ENCODE assay signal across 8 cellular contexts in genomic region chr6:139839506-139840156, GRCh38.
DNase-seq lines count a peak whose midpoint lies in the region; ATAC-seq, FAIRE-seq and TF ChIP-seq lines count a peak whose summit lies in the region.
"Had no signal": no experiment of that assay in that cellular context is flagged by ENCODE, and none has a peak within 500 bp of the region (broad histone marks: within the 10 kb centered on the region; RNA-seq: fewer than 3 reads in every experiment).

No MANE protein-coding gene starts in this region.

- no peak for TF ChIP-seq RAD21 in HepG2 (CRISPR knock-in tag; IDR thresholded peaks at IDR 0.05)

- H4K20me1 ChIP-seq in HepG2 (ENCODE audit: insufficient read depth, low read length), result no peaks in the 10 kb centered on the region

- CTCF ChIA-PET in HepG2 (lab: Yijun Ruan, JAX; ENCODE audit: low intra/inter-chr PET ratio, low total read pairs), result no interaction called here
- CTCF ChIA-PET in CD4-positive, alpha-beta memory T cell (lab: Charles Lee; ENCODE audit: partially characterized antibody), result no interaction called here

- H3K36me3 ChIP-seq in ascending aorta, result no peaks in the 10 kb centered on the region
- no peaks in the 10 kb centered on the region for H3K36me3 ChIP-seq in HepG2 (replicated peaks in 1 of 2; ENCODE audit: control insufficient read depth in 1 of 2, insufficient read depth in 2 of 2, low read length in 2 of 2)
- no peaks in the 10 kb centered on the region for H3K36me3 ChIP-seq in uterus
- no peaks in the 10 kb centered on the region for H3K36me3 ChIP-seq in CD4-positive, alpha-beta memory T cell (ENCODE audit: insufficient read depth, low read length)

- peaks cover 0 to 3% (median 1%) of the 10 kb centered on the region in 8 donors for H3K9me3 Mint-ChIP-seq in CD4-positive, alpha-beta memory T cell

- POLR2A ChIA-PET in HepG2 (lab: Yijun Ruan, JAX), result no interaction called here
- POLR2A ChIA-PET in CD4-positive, alpha-beta memory T cell (lab: Charles Lee; ENCODE audit: partially characterized antibody), result interaction anchor here (1.0 kb wide), 1 partner anchor 465 kb away, joined by 3 read pairs; the partner anchor contains the start of gene CITED2

- in situ Hi-C loops in KBM-7 (cut with MboI; ENCODE audit: low pct_unique_long_range_greater_than_20kb, low sequenced_read_pairs) (no loop called here), HepG2 (cut with HindIII; ENCODE audit: extremely low pct_ligation_motif_present, low pct_unique_long_range_greater_than_20kb) (no loop called here)

- H3K27me3 ChIP-seq in ascending aorta, result no peaks in the 10 kb centered on the region
- H3K27me3 ChIP-seq in HepG2 (ENCODE audit: control insufficient read depth in 1 of 2, insufficient read depth in 2 of 2, low read length in 2 of 2), result no peaks in the 10 kb centered on the region; a peak in 1 of 5 replicates
- no peaks in the 10 kb centered on the region for H3K27me3 ChIP-seq in uterus
- H3K27me3 ChIP-seq in CD4-positive, alpha-beta memory T cell (ENCODE audit: insufficient read depth, low read length), result no peaks in the 10 kb centered on the region

- no TSS peak for BruUV-seq in HepG2 (replicated peaks; lab: Mats Ljungman, UMichigan)

- peak overlapping the region in 4 of 8 donors; percentile 11 to 45 (median 41) for H3K4me3 Mint-ChIP-seq in CD4-positive, alpha-beta memory T cell

- no peak overlapping the region; the same call in 1 of the 2 replicates for H3K9ac ChIP-seq in HepG2 (ENCODE audit: insufficient read depth, low read depth, low read length)

- ATAC-seq in HepG2 (peak; percentile 69), GM21526 (IDR thresholded peaks at IDR 0.05; ENCODE audit: low FRiP score, unreplicated experiment) (no peak)

- 5% methylated on average over 7 of the region's 7 CpGs for WGBS in HepG2 (ENCODE audit: low lambda C conversion rate)

- TF ChIP-seq CTCF in ascending aorta (IDR thresholded peaks at IDR 0.05) (no peak), HepG2 (CRISPR knock-in tag; IDR thresholded peaks at IDR 0.05) (no peak), uterus (IDR thresholded peaks at IDR 0.05) (no peak)

- H3K4me2 ChIP-seq in HepG2 (ENCODE audit: low read depth, low read length), result peak overlapping the region; percentile 43

- TF ChIP-seq EP300 in HepG2 (IDR thresholded peaks at IDR 0.05; ENCODE audit: low read depth in 2 of 2, low read length in 2 of 2), result no peak
- TF ChIP-seq EP300 in HepG2 (CRISPR knock-in tag; IDR thresholded peaks at IDR 0.05; ENCODE audit: borderline replicate concordance), result no peak

- H3K4me3 ChIP-seq in ascending aorta, result peak overlapping the region; percentile 32 to 60
- H3K4me3 ChIP-seq in HepG2 (replicated peaks in 1 of 3; ENCODE audit: insufficient read depth in 1 of 3, low read depth in 2 of 3, low read length in 3 of 3), result peak overlapping the region in 2 of 3 experiments; percentile 5 to 14; a peak in 1 of 6 replicates
- H3K4me3 ChIP-seq in uterus, result no peak overlapping the region
- no peak overlapping the region for H3K4me3 ChIP-seq in CD4-positive, alpha-beta memory T cell (ENCODE audit: low read length in 2 of 2)

- peak overlapping the region in 1 of 7 donors; percentile 58 for H3K27ac Mint-ChIP-seq in CD4-positive, alpha-beta memory T cell

- H3K9me3 ChIP-seq in ascending aorta (no peaks in the 10 kb centered on the region), HepG2 (ENCODE audit: low read length) (no peaks in the 10 kb centered on the region), uterus (no peaks in the 10 kb centered on the region)
- no peaks in the 10 kb centered on the region for H3K9me3 ChIP-seq in CD4-positive, alpha-beta memory T cell (ENCODE audit: control insufficient read depth in 1 of 2, low read length in 2 of 2)

- H3K27ac ChIP-seq in ascending aorta (peak overlapping the region; percentile 14 to 78), HepG2 (ENCODE audit: extremely low read length, insufficient read depth, low read length) (no peak overlapping the region), uterus (peak overlapping the region; percentile 9 to 38)
- H3K27ac ChIP-seq in CD4-positive, alpha-beta memory T cell (ENCODE audit: low read depth, low read length), result no peak overlapping the region

- H3K4me1 Mint-ChIP-seq in CD4-positive, alpha-beta memory T cell, result peaks cover 0 to 5% (median 4%) of the 10 kb centered on the region in 4 donors

- peak overlapping the region; percentile 83 for H2AFZ ChIP-seq in HepG2 (ENCODE audit: low read length)

- DNase-seq in KBM-7 (peak; percentile 92), ascending aorta (ENCODE audit: low spot score in 2 of 2) (peak; percentile 21 to 76), HepG2 (ENCODE audit: low spot score) (no peak), uterus (peak in 1 of 2 donors; percentile 22), cerebellum (ENCODE audit: low spot score) (no peak)
- no peak for DNase-seq in CD4-positive, alpha-beta memory T cell
- DNase-seq: stimulated activated CD4-positive, alpha-beta T cell treated with anti-CD3 and anti-CD28 coated beads, Interleukin-15, amount 100 ng/mL, for 24 hours had no signal

- H3K79me2 ChIP-seq in HepG2 (ENCODE audit: insufficient read depth, low read length), result no peaks in the 10 kb centered on the region

- H3K36me3 Mint-ChIP-seq in CD4-positive, alpha-beta memory T cell, result no peaks in the 10 kb centered on the region

- no peak for FAIRE-seq in HepG2 (lab: Jason Lieb, UNC)

- no peaks in the 10 kb centered on the region for H3K4me1 ChIP-seq in ascending aorta
- H3K4me1 ChIP-seq in HepG2 (ENCODE audit: insufficient read depth, low read length), result no peaks in the 10 kb centered on the region
- H3K4me1 ChIP-seq in uterus, result no peaks in the 10 kb centered on the region
- H3K4me1 ChIP-seq in CD4-positive, alpha-beta memory T cell (ENCODE audit: insufficient read depth, low read length), result no peaks in the 10 kb centered on the region

- intact Hi-C loops in ascending aorta (cut with DNase I) (no loop called here), HepG2 (cut with micrococcal nuclease; ENCODE audit: unreplicated experiment) (loop anchor here (5.0 kb wide), 1 partner anchor 1353 kb away; no protein-coding TSS in a partner anchor), uterus (cut with DNase I; ENCODE audit: low total_unique reads) (no loop called here)
- intact Hi-C loops in CD4-positive, alpha-beta memory T cell (cut with micrococcal nuclease), result no loop called here

- TF ChIP-seq POLR2A in HepG2 (IDR thresholded peaks at IDR 0.05; ENCODE audit: insufficient read depth in 1 of 2, low read depth in 2 of 2, low read length in 2 of 2) (no peak), uterus (IDR thresholded peaks at IDR 0.05) (no peak)

- H3K27me3 Mint-ChIP-seq in CD4-positive, alpha-beta memory T cell, result peaks cover 0 to 1% of the 10 kb centered on the region in 2 donors

TF ChIP-seq in HepG2, 621 proteins besides CTCF, POLR2A, EP300 and RAD21:
- TF ChIP-seq KMT2B (CRISPR knock-in tag; IDR thresholded peaks at IDR 0.05) (no peak), KDM1A (CRISPR knock-in tag; IDR thresholded peaks at IDR 0.05) (no peak), SALL2 (CRISPR knock-in tag; IDR thresholded peaks at IDR 0.05) (no peak), RFX5 (IDR thresholded peaks at IDR 0.05; ENCODE audit: low read depth, low read length) (0 out of 2 replicates have a peak, but pooled peaks have one; percentile 35)

Comparison
In these comparisons a context has a peak if more than half of its experiments do, and no peak if none do; other contexts are left out.
1. DNase-seq: peak in KBM-7 (single experiment) and ascending aorta (2 of 2); none in HepG2 (single experiment), cerebellum (single experiment) and CD4-positive, alpha-beta memory T cell (0 of 5).
2. H3K27ac ChIP-seq: peak in ascending aorta (2 of 2) and uterus (2 of 2); none in HepG2 (single experiment) and CD4-positive, alpha-beta memory T cell (single experiment).
3. H3K4me3 ChIP-seq: peak in ascending aorta (2 of 2) and HepG2 (2 of 3); none in uterus (0 of 2) and CD4-positive, alpha-beta memory T cell (0 of 2).